16 cellular contexts compared by ENCODE assay signal in genomic region chr3:57682284-57682683, GRCh38. TPM values are rescaled to one million over a fixed set of nuclear protein-coding genes. Genes with fewer than 3 reads are reported as not detected.
DNase-seq lines count a peak whose midpoint lies in the region; TF ChIP-seq lines count a peak whose summit lies in the region.
"Had no signal": no experiment of that assay in that cellular context is flagged by ENCODE, and none has a peak within 500 bp of the region (broad histone marks: within the 10 kb centered on the region; RNA-seq: fewer than 3 reads in every experiment).

No MANE protein-coding gene starts in this region.

- DNase-seq in AG09319 (ENCODE audit: extremely low read depth, low read depth) (no peak), cardiac fibroblast (ENCODE audit: low read depth in 2 of 2) (peak in 1 of 2 donors; percentile 41), kidney epithelial cell (ENCODE audit: low read depth) (no peak), NCI-H1930 (lab: John Stamatoyannopoulos, UW) (no peak), sigmoid colon (no peak), SHP77 (lab: John Stamatoyannopoulos, UW) (no peak)
- no peak for DNase-seq in activated CD8-positive, alpha-beta memory T cell treated with anti-CD3 and anti-CD28 coated beads, Interleukin-2, amount 50 U/mL, for 48 hours
- DNase-seq: activated CD4-positive, CD25-positive, alpha-beta regulatory T cell treated with anti-CD3 and anti-CD28 coated beads, Interleukin-2, amount 50 U/mL, for 72 hours; activated T-cell treated with anti-CD3 and anti-CD28 coated beads, Interleukin-2, amount 50 U/mL, for 24 hours; amygdala; BE2C; effector CD4-positive, alpha-beta T cell; head of caudate nucleus; left colon; upper lobe of right lung had no signal

- H3K27me3 ChIP-seq in kidney epithelial cell (ENCODE audit: control insufficient read depth, insufficient read depth, low read length) (no peaks in the 10 kb centered on the region), sigmoid colon (no peaks in the 10 kb centered on the region)
- H3K27me3 ChIP-seq: BE2C, upper lobe of right lung had no signal

- CTCF ChIA-PET in HEK293 (lab: Yijun Ruan, JAX): interaction anchor here (0.7 to 0.8 kb wide), 2 partner anchors 14 to 809 kb away, joined by 3 to 4 read pairs; no protein-coding TSS in a partner anchor

- WGBS in sigmoid colon, 2 donors: 0 to 60% methylated on average over 1 of the region's 1 CpG

- intact Hi-C loops in sigmoid colon (cut with DNase I): no loop called here

- no peak for TF ChIP-seq POLR2A in sigmoid colon (IDR thresholded peaks at IDR 0.05)

- H3K36me3 ChIP-seq in HEK293 (ENCODE audit: control insufficient read depth in 2 of 2, insufficient read depth in 1 of 2, low read length in 2 of 2) (peaks cover 0 to 22% of the 10 kb centered on the region in 2 experiments; a peak in 2 of 3 replicates), kidney epithelial cell (ENCODE audit: control insufficient read depth, insufficient read depth, low read length) (no peaks in the 10 kb centered on the region), sigmoid colon (peaks cover 0 to 22% (median 0%) of the 10 kb centered on the region in 4 donors)
- H3K36me3 ChIP-seq: BE2C, upper lobe of right lung had no signal

- TF ChIP-seq EP300 in sigmoid colon (IDR thresholded peaks at IDR 0.05): no peak

- peak; percentile 20 for TF ChIP-seq CTCF in AG09319 (IDR thresholded peaks at IDR 0.05; ENCODE audit: low read depth, low read length)
- no peak for TF ChIP-seq CTCF in HEK293 (tag by site-specific recombination; IDR thresholded peaks at IDR 0.05)
- peak; percentile 14 for TF ChIP-seq CTCF in cardiac fibroblast (IDR thresholded peaks at IDR 0.05; ENCODE audit: low read depth, low read length)
- peak; percentile 18 for TF ChIP-seq CTCF in kidney epithelial cell (IDR thresholded peaks at IDR 0.05; ENCODE audit: insufficient read depth, low read length, poor library complexity, severe bottlenecking)
- no peak for TF ChIP-seq CTCF in sigmoid colon (IDR thresholded peaks at IDR 0.05)

- no peak overlapping the region for H3K4me3 ChIP-seq in HEK293 (ENCODE audit: low read depth, low read length)
- H3K4me3 ChIP-seq in cardiac fibroblast (replicated peaks in 1 of 2; ENCODE audit: low read depth in 2 of 2, low read length in 2 of 2): no peak overlapping the region
- H3K4me3 ChIP-seq in kidney epithelial cell (ENCODE audit: low read depth, low read length): no peak overlapping the region
- no peak overlapping the region for H3K4me3 ChIP-seq in sigmoid colon
- H3K4me3 ChIP-seq: upper lobe of right lung had no signal

- POLR2A ChIA-PET in HEK293 (lab: Yijun Ruan, JAX): no interaction called here

- no peaks in the 10 kb centered on the region for H3K4me1 ChIP-seq in HEK293 (ENCODE audit: control insufficient read depth, insufficient read depth, low read length)
- H3K4me1 ChIP-seq in sigmoid colon: peaks cover 0 to 31% (median 17%) of the 10 kb centered on the region in 4 donors
- H3K4me1 ChIP-seq: BE2C had no signal

- H3K27ac ChIP-seq in HEK293 (ENCODE audit: extremely low read depth, low read depth, low read length) (no peak overlapping the region), sigmoid colon (no peak overlapping the region)
- H3K27ac ChIP-seq: upper lobe of right lung had no signal

- H3K9me3 ChIP-seq in HEK293 (ENCODE audit: control insufficient read depth, insufficient read depth, low read depth, low read length) (no peaks in the 10 kb centered on the region), sigmoid colon (no peaks in the 10 kb centered on the region)
- H3K9me3 ChIP-seq: BE2C, upper lobe of right lung had no signal

TF ChIP-seq in HEK293, 187 proteins besides CTCF, POLR2A, EP300 and RAD21:
- TF ChIP-seq SP2 (tag by site-specific recombination; IDR thresholded peaks at IDR 0.05): no peak
- 0 out of 2 replicates have a peak, but pooled peaks have one; percentile 23 for TF ChIP-seq ZNF362 (tag by site-specific recombination; IDR thresholded peaks at IDR 0.05)
- TF ChIP-seq ZNF677 (tag by site-specific recombination; IDR thresholded peaks at IDR 0.05): no peak
- TF ChIP-seq ZNF24 (tag by site-specific recombination; IDR thresholded peaks at IDR 0.05): no peak
- TF ChIP-seq ZNF558 (tag by site-specific recombination; IDR thresholded peaks at IDR 0.05): no peak
- TF ChIP-seq GFI1B (tag by site-specific recombination; IDR thresholded peaks at IDR 0.05): no peak

RNA-seq across cellular contexts. Expression of gene DENND6A, which starts 10.6 kb away (rescaled TPM):
- total RNA-seq in kidney epithelial cell: 16.8 and 17.3 TPM in 2 replicates
- total RNA-seq in sigmoid colon: 10 to 100 TPM; 23.8 to 51.7 (median 38.4) TPM
- 1 to 10 TPM; 6.0 to 8.6 (median 8.6) TPM for polyA plus RNA-seq in sigmoid colon

Comparison
In these comparisons a context has a peak if more than half of its experiments do, and no peak if none do; other contexts are left out.
1. CTCF ChIP-seq: peak in AG09319 (single experiment), cardiac fibroblast (single experiment) and kidney epithelial cell (single experiment); none in HEK293 (single experiment) and sigmoid colon (0 of 4).